1 cellular context compared by ENCODE assay signal in the genomic region with DNA sequence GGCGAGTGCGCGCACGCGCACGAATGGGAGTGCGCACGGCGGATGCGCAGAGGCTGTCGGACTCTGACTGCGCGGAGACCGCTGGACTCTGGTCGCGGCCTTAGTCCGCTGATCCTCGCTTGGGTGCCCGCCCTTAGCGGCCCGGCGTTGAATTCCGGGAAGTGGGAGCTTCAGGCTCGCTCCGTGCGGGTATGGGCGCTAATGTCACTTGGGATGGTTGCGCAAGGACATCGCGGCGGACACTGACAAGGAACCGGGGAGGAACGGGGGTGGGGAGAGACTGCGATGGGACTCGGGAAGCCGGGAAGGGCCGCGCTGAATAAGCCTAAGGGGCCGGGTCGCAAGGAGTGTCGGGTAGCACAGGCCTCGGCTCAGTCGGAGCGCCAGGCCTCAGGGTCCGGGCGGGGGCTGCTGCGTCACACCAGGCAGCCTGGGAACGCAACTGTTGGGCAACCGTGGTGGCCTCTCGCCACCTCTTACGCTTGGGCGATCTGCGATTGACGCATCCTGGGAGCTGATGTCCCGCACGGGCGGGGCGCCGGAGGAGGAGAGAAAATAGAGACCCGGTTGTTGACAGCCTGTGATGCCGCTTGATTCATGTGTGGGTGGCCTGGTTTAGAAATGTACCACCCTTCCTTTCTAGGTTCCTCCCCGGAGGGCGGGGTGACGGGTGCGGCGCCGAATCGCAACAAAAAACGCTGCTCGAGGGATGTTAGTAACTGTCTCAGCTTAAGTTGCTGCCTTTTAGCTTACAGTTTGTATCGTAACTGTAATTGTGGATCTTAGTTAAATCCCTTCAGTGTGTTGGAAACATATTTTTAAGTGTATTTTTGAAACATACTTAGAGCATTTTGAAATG.
TF ChIP-seq lines count a peak whose summit lies in the region.

No MANE protein-coding gene starts in this region.

TF ChIP-seq in HepG2, 621 proteins besides CTCF, POLR2A, EP300 and RAD21 (continued from another document and continues in another):
- TF ChIP-seq, protein P1, sequence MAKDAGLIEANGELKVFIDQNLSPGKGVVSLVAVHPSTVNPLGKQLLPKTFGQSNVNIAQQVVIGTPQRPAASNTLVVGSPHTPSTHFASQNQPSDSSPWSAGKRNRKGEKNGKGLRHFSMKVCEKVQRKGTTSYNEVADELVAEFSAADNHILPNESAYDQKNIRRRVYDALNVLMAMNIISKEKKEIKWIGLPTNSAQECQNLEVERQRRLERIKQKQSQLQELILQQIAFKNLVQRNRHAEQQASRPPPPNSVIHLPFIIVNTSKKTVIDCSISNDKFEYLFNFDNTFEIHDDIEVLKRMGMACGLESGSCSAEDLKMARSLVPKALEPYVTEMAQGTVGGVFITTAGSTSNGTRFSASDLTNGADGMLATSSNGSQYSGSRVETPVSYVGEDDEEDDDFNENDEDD (CRISPR knock-in tag; IDR thresholded peaks at IDR 0.05; ENCODE audit: borderline replicate concordance): peak; percentile 44; the same call in 1 of the 2 replicates
- TF ChIP-seq NFIB (CRISPR knock-in tag; IDR thresholded peaks at IDR 0.05; ENCODE audit: borderline replicate concordance): no peak
- peak; percentile 86; the same call in 1 of the 2 replicates for TF ChIP-seq ZNF33B (CRISPR knock-in tag; IDR thresholded peaks at IDR 0.05)
- TF ChIP-seq NFAT5 (CRISPR knock-in tag; IDR thresholded peaks at IDR 0.05): 0 out of 2 replicates have a peak, but pooled peaks have one; percentile 63
- TF ChIP-seq ZSCAN21 (CRISPR knock-in tag; IDR thresholded peaks at IDR 0.05; ENCODE audit: borderline replicate concordance): peak; percentile 79; the same call in 1 of the 2 replicates
- TF ChIP-seq, protein P2, sequence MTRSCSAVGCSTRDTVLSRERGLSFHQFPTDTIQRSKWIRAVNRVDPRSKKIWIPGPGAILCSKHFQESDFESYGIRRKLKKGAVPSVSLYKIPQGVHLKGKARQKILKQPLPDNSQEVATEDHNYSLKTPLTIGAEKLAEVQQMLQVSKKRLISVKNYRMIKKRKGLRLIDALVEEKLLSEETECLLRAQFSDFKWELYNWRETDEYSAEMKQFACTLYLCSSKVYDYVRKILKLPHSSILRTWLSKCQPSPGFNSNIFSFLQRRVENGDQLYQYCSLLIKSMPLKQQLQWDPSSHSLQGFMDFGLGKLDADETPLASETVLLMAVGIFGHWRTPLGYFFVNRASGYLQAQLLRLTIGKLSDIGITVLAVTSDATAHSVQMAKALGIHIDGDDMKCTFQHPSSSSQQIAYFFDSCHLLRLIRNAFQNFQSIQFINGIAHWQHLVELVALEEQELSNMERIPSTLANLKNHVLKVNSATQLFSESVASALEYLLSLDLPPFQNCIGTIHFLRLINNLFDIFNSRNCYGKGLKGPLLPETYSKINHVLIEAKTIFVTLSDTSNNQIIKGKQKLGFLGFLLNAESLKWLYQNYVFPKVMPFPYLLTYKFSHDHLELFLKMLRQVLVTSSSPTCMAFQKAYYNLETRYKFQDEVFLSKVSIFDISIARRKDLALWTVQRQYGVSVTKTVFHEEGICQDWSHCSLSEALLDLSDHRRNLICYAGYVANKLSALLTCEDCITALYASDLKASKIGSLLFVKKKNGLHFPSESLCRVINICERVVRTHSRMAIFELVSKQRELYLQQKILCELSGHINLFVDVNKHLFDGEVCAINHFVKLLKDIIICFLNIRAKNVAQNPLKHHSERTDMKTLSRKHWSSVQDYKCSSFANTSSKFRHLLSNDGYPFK (CRISPR knock-in tag; IDR thresholded peaks at IDR 0.05; ENCODE audit: borderline replicate concordance): peak; percentile 82
- peak; percentile 62; the same call in 1 of the 2 replicates for TF ChIP-seq GATA4 (IDR thresholded peaks at IDR 0.05; ENCODE audit: borderline replicate concordance, low read depth)
- peak; percentile 96 for TF ChIP-seq ZFP90 (CRISPR knock-in tag; IDR thresholded peaks at IDR 0.05; ENCODE audit: borderline replicate concordance)
- peak; percentile 80; the same call in 1 of the 2 replicates for TF ChIP-seq CREM (IDR thresholded peaks at IDR 0.05)
- TF ChIP-seq CREM (CRISPR knock-in tag; IDR thresholded peaks at IDR 0.05): 0 out of 2 replicates have a peak, but pooled peaks have one; percentile 37
- TF ChIP-seq BRF2 (CRISPR knock-in tag; IDR thresholded peaks at IDR 0.05): peak; percentile 83; the same call in 1 of the 2 replicates
- TF ChIP-seq KMT2B (CRISPR knock-in tag; IDR thresholded peaks at IDR 0.05): peak; percentile 87; the same call in 1 of the 2 replicates
- no peak; the same call in 1 of the 2 replicates for TF ChIP-seq ZFP41 (CRISPR knock-in tag; IDR thresholded peaks at IDR 0.05; ENCODE audit: borderline replicate concordance)
- TF ChIP-seq, protein P3, sequence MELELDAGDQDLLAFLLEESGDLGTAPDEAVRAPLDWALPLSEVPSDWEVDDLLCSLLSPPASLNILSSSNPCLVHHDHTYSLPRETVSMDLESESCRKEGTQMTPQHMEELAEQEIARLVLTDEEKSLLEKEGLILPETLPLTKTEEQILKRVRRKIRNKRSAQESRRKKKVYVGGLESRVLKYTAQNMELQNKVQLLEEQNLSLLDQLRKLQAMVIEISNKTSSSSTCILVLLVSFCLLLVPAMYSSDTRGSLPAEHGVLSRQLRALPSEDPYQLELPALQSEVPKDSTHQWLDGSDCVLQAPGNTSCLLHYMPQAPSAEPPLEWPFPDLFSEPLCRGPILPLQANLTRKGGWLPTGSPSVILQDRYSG (CRISPR knock-in tag; IDR thresholded peaks at IDR 0.05): 0 out of 2 replicates have a peak, but pooled peaks have one; percentile 38
- no peak for TF ChIP-seq ZMAT5 (CRISPR knock-in tag; IDR thresholded peaks at IDR 0.05; ENCODE audit: borderline replicate concordance, low read depth)
- TF ChIP-seq ZNF143 (CRISPR knock-in tag; IDR thresholded peaks at IDR 0.05): peak; percentile 86
- TF ChIP-seq ZNF350 (CRISPR knock-in tag; IDR thresholded peaks at IDR 0.05; ENCODE audit: borderline replicate concordance, low read depth): peak; percentile 98; the same call in 1 of the 2 replicates
- peak; percentile 94 for TF ChIP-seq AGO2 (optimal IDR thresholded peaks at IDR 0.05; ENCODE audit: low read depth, low read length)
- TF ChIP-seq MZF1 (CRISPR knock-in tag; IDR thresholded peaks at IDR 0.05; ENCODE audit: borderline replicate concordance): no peak
- TF ChIP-seq PRDM10 (CRISPR knock-in tag; IDR thresholded peaks at IDR 0.05; ENCODE audit: low read depth): no peak
- no peak for TF ChIP-seq DPF2 (CRISPR knock-in tag; IDR thresholded peaks at IDR 0.05; ENCODE audit: borderline replicate concordance, low read depth)
- TF ChIP-seq ZNF451 (CRISPR knock-in tag; IDR thresholded peaks at IDR 0.05): peak; percentile 81; the same call in 1 of the 2 replicates
- peak; percentile 26; the same call in 1 of the 2 replicates for TF ChIP-seq ZNF678 (CRISPR knock-in tag; IDR thresholded peaks at IDR 0.05)
- peak; percentile 71; the same call in 1 of the 2 replicates for TF ChIP-seq ZNF724P (CRISPR knock-in tag; IDR thresholded peaks at IDR 0.05; ENCODE audit: borderline replicate concordance)
- TF ChIP-seq ZNF720 (CRISPR knock-in tag; IDR thresholded peaks at IDR 0.05): no peak
- peak; percentile 76 for TF ChIP-seq NR2C2 (CRISPR knock-in tag; IDR thresholded peaks at IDR 0.05; ENCODE audit: borderline replicate concordance)
- peak; percentile 87 for TF ChIP-seq MAZ (IDR thresholded peaks at IDR 0.05; ENCODE audit: borderline replicate concordance, low read depth, low read length)
- peak; percentile 90 for TF ChIP-seq MAZ (CRISPR knock-in tag; IDR thresholded peaks at IDR 0.05; ENCODE audit: low read depth)
- TF ChIP-seq DR1 (CRISPR knock-in tag; IDR thresholded peaks at IDR 0.05): peak; percentile 81; the same call in 1 of the 2 replicates
- peak; percentile 77 for TF ChIP-seq GMEB2 (CRISPR knock-in tag; IDR thresholded peaks at IDR 0.05; ENCODE audit: low read depth)
- TF ChIP-seq TMF1 (CRISPR knock-in tag; IDR thresholded peaks at IDR 0.05; ENCODE audit: low read depth): peak; percentile 82; the same call in 1 of the 2 replicates
- TF ChIP-seq PCBP2 (optimal IDR thresholded peaks at IDR 0.05; ENCODE audit: low read depth, low read length, poor library complexity, severe bottlenecking): no peak
- peak; percentile 28; the same call in 1 of the 2 replicates for TF ChIP-seq SOX5 (CRISPR knock-in tag; IDR thresholded peaks at IDR 0.05; ENCODE audit: borderline replicate concordance)
- TF ChIP-seq NCOA5 (CRISPR knock-in tag; IDR thresholded peaks at IDR 0.05): no peak
- TF ChIP-seq HNRNPUL1 (IDR thresholded peaks at IDR 0.05; ENCODE audit: low read depth, low read length): no peak
- TF ChIP-seq ZBTB8A (CRISPR knock-in tag; IDR thresholded peaks at IDR 0.05; ENCODE audit: borderline replicate concordance, low read depth): no peak
- TF ChIP-seq ZNF180 (CRISPR knock-in tag; IDR thresholded peaks at IDR 0.05; ENCODE audit: borderline replicate concordance, low read depth): no peak
- TF ChIP-seq NRL (CRISPR knock-in tag; IDR thresholded peaks at IDR 0.05; ENCODE audit: borderline replicate concordance): peak; percentile 71
- TF ChIP-seq ZNF274 (CRISPR knock-in tag; IDR thresholded peaks at IDR 0.05): peak; percentile 78
- TF ChIP-seq KMT2A (CRISPR knock-in tag; IDR thresholded peaks at IDR 0.05): peak; percentile 22; the same call in 1 of the 2 replicates
